1 cellular context compared by ENCODE assay signal in the genomic region with DNA sequence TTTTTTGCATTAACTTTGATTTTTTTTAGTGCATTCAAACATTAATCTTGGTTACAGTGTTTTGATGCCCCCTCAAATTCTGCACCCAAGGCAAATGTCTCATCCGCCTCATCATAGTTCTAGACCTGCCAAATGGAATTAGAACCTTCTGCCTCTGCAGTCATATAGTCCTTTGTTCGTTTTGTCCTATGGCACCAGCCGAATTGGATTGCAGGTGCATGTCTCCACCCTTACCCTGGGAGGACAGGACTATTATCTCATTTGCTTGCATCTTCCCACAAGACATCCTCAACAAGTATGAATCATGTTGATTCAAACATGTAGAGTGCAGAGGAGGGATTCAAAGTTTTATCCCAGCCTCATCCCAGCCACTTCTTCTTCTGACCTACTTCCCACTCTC.
A peak's percentile ranks its signal among the peaks of the same experiment; 100 is the strongest.
TF ChIP-seq lines count a peak whose summit lies in the region.

No MANE protein-coding gene starts in this region.

TF ChIP-seq in GM12878, 131 proteins besides CTCF, POLR2A, EP300 and RAD21 (continued from another document):
- TF ChIP-seq IKZF1 (conservative IDR thresholded peaks at IDR 0.05) = 0 out of 2 replicates have a peak, but pooled peaks have one; percentile 12
